15 cellular contexts compared by ENCODE assay signal in the genomic region with DNA sequence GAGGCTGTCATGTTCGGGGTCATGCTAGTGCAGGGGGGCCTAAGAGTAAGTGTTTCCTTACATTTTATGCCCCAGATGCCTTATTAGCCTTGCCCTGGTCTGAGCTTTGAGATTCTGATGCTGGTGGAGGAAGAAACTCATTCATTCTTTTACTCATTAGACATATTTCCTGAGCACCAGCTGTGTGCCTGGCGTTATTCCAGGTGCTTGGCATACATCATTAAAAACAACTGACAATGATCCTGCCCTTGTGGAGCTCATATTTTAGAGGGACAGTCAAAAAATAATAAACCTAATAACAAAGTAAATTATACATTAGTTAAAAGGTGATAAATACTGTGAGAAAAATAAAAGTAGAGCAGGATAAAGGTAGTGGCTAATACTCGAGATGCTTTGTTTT.
"Had no signal": no experiment of that assay in that cellular context is flagged by ENCODE, and none has a peak within 500 bp of the region (broad histone marks: within the 10 kb centered on the region; RNA-seq: fewer than 3 reads in every experiment).

No MANE protein-coding gene starts in this region.

- H3K9me3 ChIP-seq: esophagus squamous epithelium, gastrocnemius medialis, left ventricle myocardium inferior, testis, upper lobe of right lung had no signal

- H3K27ac ChIP-seq: esophagus squamous epithelium, gastrocnemius medialis, left ventricle myocardium inferior, testis, upper lobe of right lung had no signal

- ATAC-seq: gastrocnemius medialis, upper lobe of right lung, WTC11 had no signal

- DNase-seq: activated CD4-positive, alpha-beta T cell treated with anti-CD3 and anti-CD28 coated beads for 48 hours; activated CD8-positive, alpha-beta memory T cell treated with anti-CD3 and anti-CD28 coated beads for 24 hours; activated naive CD4-positive, alpha-beta T cell treated with anti-CD3 and anti-CD28 coated beads for 36 hours; esophagus squamous epithelium; gastrocnemius medialis; left ventricle myocardium inferior; occipital lobe; stimulated activated CD4-positive, alpha-beta T cell treated with anti-CD3 and anti-CD28 coated beads, Interleukin-4, amount 100 ng/mL, for 1 hour; stimulated activated CD8-positive, alpha-beta memory T cell treated with anti-CD3 and anti-CD28 coated beads, Interleukin-4, amount 100 ng/mL, for 48 hours; testis; upper lobe of right lung had no signal

- H3K4me3 ChIP-seq: esophagus squamous epithelium, gastrocnemius medialis, left ventricle myocardium inferior, testis, upper lobe of right lung had no signal

- H3K4me1 ChIP-seq: esophagus squamous epithelium, gastrocnemius medialis, testis, upper lobe of right lung had no signal

- FAIRE-seq: astrocyte, colon, keratinocyte had no signal
